Comparison of ENCODE assay signal across 1 cellular context in genomic region chr14:77955816-77956796, GRCh38.
TF ChIP-seq lines count a peak whose summit lies in the region.

No MANE protein-coding gene starts in this region.

TF ChIP-seq in GM23338, 12 proteins besides CTCF, POLR2A, EP300 and RAD21 (continued from another document):
- TF ChIP-seq ZNF462 (CRISPR knock-in tag; IDR thresholded peaks at IDR 0.05) (no peak), ZNF331 (CRISPR knock-in tag; IDR thresholded peaks at IDR 0.05; ENCODE audit: low read depth) (no peak), EZH2 (IDR thresholded peaks at IDR 0.05; ENCODE audit: low read depth, unreplicated experiment) (no peak), ETS1 (IDR thresholded peaks at IDR 0.05) (no peak), JUNB (IDR thresholded peaks at IDR 0.05; ENCODE audit: unreplicated experiment) (no peak), POLR2AphosphoS5 (IDR thresholded peaks at IDR 0.05; ENCODE audit: low read depth) (no peak)
